In genomic region chr3:100400782-100401673, GRCh38 we compare ENCODE assay signal across 1 cellular context.
A peak's percentile ranks its signal among the peaks of the same experiment; 100 is the strongest.
TF ChIP-seq lines count a peak whose summit lies in the region.

Gene LNP1 (plus strand): TSS chr3:100401539. CDS start chr3:100429730, 28,191 bp downstream.
Gene TOMM70 (minus strand): TSS chr3:100401089. CDS start chr3:100400949, 140 bp downstream.

TF ChIP-seq in HepG2, 621 proteins besides CTCF, POLR2A, EP300 and RAD21 (continued from another document and continues in another):
- no peak for TF ChIP-seq PTBP1 (IDR thresholded peaks at IDR 0.05; ENCODE audit: low read depth, low read length, poor library complexity, severe bottlenecking)
- no peak for TF ChIP-seq TCF12 (IDR thresholded peaks at IDR 0.05)
- no peak for TF ChIP-seq TCF12 (CRISPR knock-in tag; IDR thresholded peaks at IDR 0.05)
- peak; percentile 92 for TF ChIP-seq MAX (IDR thresholded peaks at IDR 0.05)
- TF ChIP-seq ZBTB37 (CRISPR knock-in tag; IDR thresholded peaks at IDR 0.05) = no peak
- TF ChIP-seq MXI1 (IDR thresholded peaks at IDR 0.05; ENCODE audit: borderline replicate concordance, low read depth, low read length) = peak; percentile 87; the same call in 1 of the 3 replicates
- peak; percentile 30 for TF ChIP-seq ZNF407 (CRISPR knock-in tag; IDR thresholded peaks at IDR 0.05; ENCODE audit: not compliant biosample characterization)
- TF ChIP-seq ISL2 (CRISPR knock-in tag; IDR thresholded peaks at IDR 0.05) = peak; percentile 56; the same call in 1 of the 2 replicates
- no peak; the same call in 1 of the 2 replicates for TF ChIP-seq SMAD1 (CRISPR knock-in tag; IDR thresholded peaks at IDR 0.05; ENCODE audit: borderline replicate concordance, low read depth)
- TF ChIP-seq RFX3 (CRISPR knock-in tag; IDR thresholded peaks at IDR 0.05) = no peak
- peak; percentile 75 for TF ChIP-seq NR2F2 (IDR thresholded peaks at IDR 0.05; ENCODE audit: borderline replicate concordance, low read depth)
- peak; percentile 91 for TF ChIP-seq ZNF547 (CRISPR knock-in tag; IDR thresholded peaks at IDR 0.05)
- TF ChIP-seq ZNF83 (CRISPR knock-in tag; IDR thresholded peaks at IDR 0.05; ENCODE audit: borderline replicate concordance) = 0 out of 2 replicates have a peak, but pooled peaks have one; percentile 34
- TF ChIP-seq HNRNPL (IDR thresholded peaks at IDR 0.05; ENCODE audit: low read depth, low read length) = no peak
- TF ChIP-seq ZBTB43 (CRISPR knock-in tag; conservative IDR thresholded peaks at IDR 0.05) = peak; percentile 63
- TF ChIP-seq ZKSCAN8 (CRISPR knock-in tag; IDR thresholded peaks at IDR 0.05; ENCODE audit: borderline replicate concordance) = peak; percentile 60; the same call in 1 of the 2 replicates
- TF ChIP-seq ZMYM3 (CRISPR knock-in tag; IDR thresholded peaks at IDR 0.05) = no peak
- peak; percentile 75 for TF ChIP-seq RXRA (CRISPR knock-in tag; IDR thresholded peaks at IDR 0.05)
- no peak; the same call in 1 of the 2 replicates for TF ChIP-seq ZIK1 (CRISPR knock-in tag; IDR thresholded peaks at IDR 0.05; ENCODE audit: borderline replicate concordance, low read depth)
- TF ChIP-seq ATM (IDR thresholded peaks at IDR 0.05; ENCODE audit: borderline replicate concordance) = no peak
- peak; percentile 74; the same call in 1 of the 2 replicates for TF ChIP-seq MEF2D (CRISPR knock-in tag; IDR thresholded peaks at IDR 0.05)
- peak; percentile 95 for TF ChIP-seq SIN3A (IDR thresholded peaks at IDR 0.05; ENCODE audit: borderline replicate concordance, low read depth, low read length)
- no peak for TF ChIP-seq ETS1 (CRISPR knock-in tag; IDR thresholded peaks at IDR 0.05)
- TF ChIP-seq ZNF33B (CRISPR knock-in tag; IDR thresholded peaks at IDR 0.05) = peak; percentile 75
- TF ChIP-seq RFX5 (IDR thresholded peaks at IDR 0.05; ENCODE audit: low read depth, low read length) = peak; percentile 10; the same call in 1 of the 2 replicates
- no peak for TF ChIP-seq ZNF333 (CRISPR knock-in tag; IDR thresholded peaks at IDR 0.05; ENCODE audit: borderline replicate concordance)
- TF ChIP-seq SOX13 (IDR thresholded peaks at IDR 0.05) = no peak; the same call in 1 of the 2 replicates
- TF ChIP-seq SOX13 (CRISPR knock-in tag; conservative IDR thresholded peaks at IDR 0.05 in 1 of 2, IDR thresholded peaks at IDR 0.05 in 1 of 2) = peak in 1 of 2 experiments; percentile 35; a peak in 2 of 4 replicates
- TF ChIP-seq ZNF510 (CRISPR knock-in tag; IDR thresholded peaks at IDR 0.05; ENCODE audit: low read depth) = peak; percentile 61
- no peak for TF ChIP-seq ZSCAN22 (CRISPR knock-in tag; IDR thresholded peaks at IDR 0.05)
- no peak for TF ChIP-seq ATAD3A (CRISPR knock-in tag; IDR thresholded peaks at IDR 0.05)
- no peak; the same call in none of the 2 replicates for TF ChIP-seq BCL3 (CRISPR knock-in tag; IDR thresholded peaks at IDR 0.05)
- no peak; the same call in 1 of the 2 replicates for TF ChIP-seq ZNF614 (CRISPR knock-in tag; IDR thresholded peaks at IDR 0.05; ENCODE audit: borderline replicate concordance)
- TF ChIP-seq NRL (CRISPR knock-in tag; IDR thresholded peaks at IDR 0.05; ENCODE audit: borderline replicate concordance) = 0 out of 2 replicates have a peak, but pooled peaks have one; percentile 35
- TF ChIP-seq NR2F6 (IDR thresholded peaks at IDR 0.05) = peak; percentile 95
- peak; percentile 96 for TF ChIP-seq NR2F6 (CRISPR knock-in tag; IDR thresholded peaks at IDR 0.05)
- TF ChIP-seq ZXDC (CRISPR knock-in tag; IDR thresholded peaks at IDR 0.05) = 0 out of 2 replicates have a peak, but pooled peaks have one; percentile 51
- TF ChIP-seq NCOA5 (CRISPR knock-in tag; IDR thresholded peaks at IDR 0.05) = no peak
- peak; percentile 76; the same call in 1 of the 2 replicates for TF ChIP-seq ZNF605 (CRISPR knock-in tag; IDR thresholded peaks at IDR 0.05)
- peak; percentile 57; the same call in 1 of the 2 replicates for TF ChIP-seq ZNF788 (CRISPR knock-in tag; IDR thresholded peaks at IDR 0.05; ENCODE audit: borderline replicate concordance)
